ENCODE assay signal across 24 cellular contexts in genomic region chr2:212237350-212238095, GRCh38.
DNase-seq lines count a peak whose midpoint lies in the region; TF ChIP-seq lines count a peak whose summit lies in the region.
"Had no signal": no experiment of that assay in that cellular context is flagged by ENCODE, and none has a peak within 500 bp of the region (broad histone marks: within the 10 kb centered on the region; RNA-seq: fewer than 3 reads in every experiment).

No MANE protein-coding gene starts in this region.

- DNase-seq in ELF-1 (ENCODE audit: low read depth, low spot score) (peak; percentile 66), NCI-H2171 treated with DMSO at 0.1 percent for 48 hours (lab: John Stamatoyannopoulos, UW) (peak; percentile 63), hepatocyte (ENCODE audit: low spot score) (peak; percentile 17), neuronal stem cell (ENCODE audit: low spot score) (no peak), epidermal melanocyte (ENCODE audit: insufficient read length, low spot score) (no peak), MG63 (no peak), SJCRH30 (no peak)
- DNase-seq in central memory CD4-positive, alpha-beta T cell = no peak
- DNase-seq: ACHN; activated B cell treated with CpG ODN at 0.5 μM for 24 hours; activated CD4-positive, alpha-beta T cell treated with anti-CD3 and anti-CD28 coated beads, Interleukin-2, amount 50 U/mL, for 48 hours; activated naive CD8-positive, alpha-beta T cell treated with anti-CD3 and anti-CD28 coated beads for 36 hours; effector memory CD4-positive, alpha-beta T cell; EL; esophagus squamous epithelium; kidney glomerular epithelial cell; naive B cell; NCI-H1694 treated with DMSO at 0.1 percent for 48 hours; right cardiac atrium; stimulated activated CD4-positive, alpha-beta T cell treated with anti-CD3 and anti-CD28 coated beads, Interleukin-15, amount 100 ng/mL, for 24 hours; stimulated activated CD8-positive, alpha-beta memory T cell treated with anti-CD3 and anti-CD28 coated beads, Interleukin-4, amount 100 ng/mL, for 48 hours had no signal

- H3K23ac ChIP-seq in neuronal stem cell (ENCODE audit: low read depth, low read length, poor library complexity) = no peak overlapping the region

- H2BK15ac ChIP-seq in neuronal stem cell (ENCODE audit: low read length) = peak overlapping the region; percentile 17

- H4K8ac ChIP-seq in neuronal stem cell (ENCODE audit: low read depth, low read length) = no peak overlapping the region

- no peak overlapping the region for H2BK120ac ChIP-seq in neuronal stem cell (ENCODE audit: low read depth, low read length)

- 35% methylated on average over 13 of the region's 13 CpGs for WGBS in hepatocyte (ENCODE audit: low lambda C conversion rate, missing lambda C conversion rate)
- no CpG with 5 or more reads among the region's 13 CpGs for WGBS in neuronal stem cell (ENCODE audit: extremely low coverage in 2 of 2, insufficient read length in 2 of 2, insufficient replicate concordance in 1 of 2), 2 donors

- H3K4me1 ChIP-seq in hepatocyte (ENCODE audit: insufficient read depth) (no peaks in the 10 kb centered on the region), neuronal stem cell (ENCODE audit: control insufficient read depth in 2 of 2, insufficient read depth in 1 of 2, low read depth in 1 of 2, low read length in 2 of 2) (peaks cover 0 to 8% of the 10 kb centered on the region in 2 donors), SJCRH30 (no peaks in the 10 kb centered on the region)
- H3K4me1 ChIP-seq: BLaER1 treated with 17β-estradiol and CSF1 and Interleukin-3, amounts not matched to agents 10 nM and 100 nM; esophagus squamous epithelium; gastroesophageal sphincter had no signal

- H2AK5ac ChIP-seq in neuronal stem cell (ENCODE audit: low read depth, low read length) = no peak overlapping the region

- no peak overlapping the region for H4K91ac ChIP-seq in neuronal stem cell (ENCODE audit: low read depth, low read length, poor library complexity)

- H3K79me1 ChIP-seq in neuronal stem cell (ENCODE audit: low read depth, low read length) = no peaks in the 10 kb centered on the region

- H3K27ac ChIP-seq in hepatocyte (no peak overlapping the region), neuronal stem cell (replicated peaks; ENCODE audit: low read length) (no peak overlapping the region), SJCRH30 (no peak overlapping the region)
- H3K27ac ChIP-seq: BLaER1 treated with 17β-estradiol and CSF1 and Interleukin-3, amounts not matched to agents 10 nM and 100 nM; esophagus squamous epithelium; gastroesophageal sphincter had no signal

- H2AFZ ChIP-seq in hepatocyte (no peak overlapping the region), neuronal stem cell (ENCODE audit: low read length) (no peak overlapping the region)

- H3K14ac ChIP-seq in neuronal stem cell (ENCODE audit: low read length) = peak overlapping the region; percentile 75

- no peak for TF ChIP-seq CTCF in hepatocyte (IDR thresholded peaks at IDR 0.05; ENCODE audit: poor library complexity)

- H3K4me2 ChIP-seq in hepatocyte (peak overlapping the region; percentile 41), neuronal stem cell (ENCODE audit: insufficient read depth, low read length, poor library complexity, severe bottlenecking) (no peak overlapping the region)
- H3K4me2 ChIP-seq: BLaER1 treated with 17β-estradiol and CSF1 and Interleukin-3, amounts not matched to agents 10 nM and 100 nM had no signal

- H3K9ac ChIP-seq in neuronal stem cell (ENCODE audit: low read depth, low read length, poor library complexity) = no peak overlapping the region
- H3K9ac ChIP-seq: BLaER1 treated with 17β-estradiol and CSF1 and Interleukin-3, amounts not matched to agents 10 nM and 100 nM had no signal

- no peaks in the 10 kb centered on the region for H3K9me2 ChIP-seq in hepatocyte (replicated peaks; ENCODE audit: insufficient read depth)

- H3K36me3 ChIP-seq in hepatocyte (replicated peaks; ENCODE audit: insufficient read depth, low read depth) (no peaks in the 10 kb centered on the region), neuronal stem cell (replicated peaks in 1 of 2; ENCODE audit: control insufficient read depth in 2 of 2, insufficient read depth in 2 of 2, low read length in 2 of 2) (no peaks in the 10 kb centered on the region), MG63 (no peaks in the 10 kb centered on the region), SJCRH30 (no peaks in the 10 kb centered on the region)
- H3K36me3 ChIP-seq: BLaER1 treated with 17β-estradiol and CSF1 and Interleukin-3, amounts not matched to agents 10 nM and 100 nM; esophagus squamous epithelium; gastroesophageal sphincter had no signal

- H3K4ac ChIP-seq in neuronal stem cell (ENCODE audit: low read length) = no peak overlapping the region

- H3K9me3 ChIP-seq in hepatocyte (ENCODE audit: low read depth) = no peaks in the 10 kb centered on the region
- H3K9me3 ChIP-seq in neuronal stem cell (replicated peaks in 1 of 2; ENCODE audit: control insufficient read depth in 2 of 2, insufficient read depth in 1 of 2, low read depth in 1 of 2, low read length in 2 of 2) = no peaks in the 10 kb centered on the region
- no peaks in the 10 kb centered on the region for H3K9me3 ChIP-seq in MG63
- no peaks in the 10 kb centered on the region for H3K9me3 ChIP-seq in SJCRH30 (replicated peaks)
- H3K9me3 ChIP-seq: esophagus squamous epithelium, gastroesophageal sphincter had no signal

- H2BK5ac ChIP-seq in neuronal stem cell (ENCODE audit: low read length) = no peak overlapping the region

- no peak overlapping the region for H2BK12ac ChIP-seq in neuronal stem cell (ENCODE audit: low read length)

- H3K18ac ChIP-seq in neuronal stem cell (ENCODE audit: low read length) = peak overlapping the region; percentile 57

- H3K27me3 ChIP-seq in hepatocyte = no peaks in the 10 kb centered on the region
- no peaks in the 10 kb centered on the region for H3K27me3 ChIP-seq in neuronal stem cell (ENCODE audit: control insufficient read depth in 3 of 3, insufficient read depth in 3 of 3, low read depth in 1 of 3, low read length in 3 of 3)
- H3K27me3 ChIP-seq in MG63 = no peaks in the 10 kb centered on the region
- no peaks in the 10 kb centered on the region for H3K27me3 ChIP-seq in SJCRH30
- H3K27me3 ChIP-seq: BLaER1 treated with 17β-estradiol and CSF1 and Interleukin-3, amounts not matched to agents 10 nM and 100 nM had no signal

- H3K4me3 ChIP-seq in hepatocyte = no peak overlapping the region
- H3K4me3 ChIP-seq in neuronal stem cell (ENCODE audit: low read length in 2 of 2) = no peak overlapping the region
- H3K4me3 ChIP-seq in MG63 = no peak overlapping the region
- no peak overlapping the region for H3K4me3 ChIP-seq in SJCRH30
- H3K4me3 ChIP-seq: BLaER1 treated with 17β-estradiol and CSF1 and Interleukin-3, amounts not matched to agents 10 nM and 100 nM; esophagus squamous epithelium; gastroesophageal sphincter; K562 had no signal

- no peaks in the 10 kb centered on the region for H3K79me2 ChIP-seq in hepatocyte

- H4K20me1 ChIP-seq in hepatocyte (ENCODE audit: insufficient read depth, poor library complexity, severe bottlenecking) = no peaks in the 10 kb centered on the region
- H4K20me1 ChIP-seq: BLaER1 treated with 17β-estradiol and CSF1 and Interleukin-3, amounts not matched to agents 10 nM and 100 nM had no signal

Comparison
In these comparisons a context has a peak if more than half of its experiments do, and no peak if none do; other contexts are left out.
1. DNase-seq: peak in ELF-1 (single experiment), NCI-H2171 treated with DMSO at 0.1 percent for 48 hours (single experiment) and hepatocyte (single experiment); none in neuronal stem cell (single experiment), epidermal melanocyte (single experiment), central memory CD4-positive, alpha-beta T cell (single experiment), MG63 (single experiment) and SJCRH30 (0 of 2).